8 cellular contexts compared by ENCODE assay signal in the genomic region with DNA sequence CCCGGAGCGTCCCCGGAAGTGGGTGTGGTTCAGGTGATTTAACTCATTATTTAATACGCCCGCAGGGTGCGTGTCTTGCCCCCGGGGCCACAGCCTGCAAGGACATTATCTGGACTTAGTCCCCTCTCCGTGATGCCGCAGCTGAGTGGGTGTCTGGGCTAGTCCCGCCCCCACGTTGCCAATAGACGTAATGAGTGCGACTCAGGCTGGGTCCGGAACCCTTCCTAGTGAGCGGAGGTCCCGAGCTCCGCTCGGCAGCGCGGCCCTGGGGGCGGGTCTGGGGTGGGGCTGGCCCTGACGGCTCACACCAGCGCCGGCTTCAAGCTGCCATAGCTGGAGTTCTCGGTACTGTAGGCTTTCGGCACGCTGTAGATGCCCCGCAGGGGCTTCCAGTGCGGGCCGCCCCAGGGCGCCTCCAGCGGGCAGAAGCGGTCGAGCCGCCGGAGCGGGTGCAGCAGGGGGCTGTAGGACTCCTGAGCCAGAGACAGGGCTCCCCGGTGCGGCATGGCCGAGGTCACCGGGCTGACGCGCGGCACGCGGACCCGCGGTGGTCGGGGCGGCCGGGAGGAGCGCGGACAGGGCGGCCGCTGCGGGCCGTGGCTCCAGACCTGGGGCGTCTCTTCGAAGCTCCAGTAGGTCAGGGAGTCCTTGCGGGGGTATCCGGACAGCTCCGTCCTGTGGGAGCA. TPM values are rescaled to one million over a fixed set of nuclear protein-coding genes. Genes with fewer than 3 reads are reported as not detected.
DNase-seq lines count a peak whose midpoint lies in the region; ATAC-seq, FAIRE-seq and TF ChIP-seq lines count a peak whose summit lies in the region.

No MANE protein-coding gene starts in this region.

- peak overlapping the region; percentile 57; the same call in 1 of the 2 replicates for H3K27ac ChIP-seq in VCaP
- no peak overlapping the region for H3K27ac ChIP-seq in mammary epithelial cell (ENCODE audit: insufficient read depth, low read depth, low read length)
- no peak overlapping the region for H3K27ac ChIP-seq in kidney (ENCODE audit: low read depth in 2 of 2, low read length in 2 of 2)

- H3K27me3 ChIP-seq in mammary epithelial cell (ENCODE audit: insufficient read depth, low read length), result no peaks in the 10 kb centered on the region

- WGBS in mammary epithelial cell (ENCODE audit: low coverage, missing lambda C conversion rate), result 14% methylated on average over 14 of the region's 62 CpGs

- ATAC-seq in GM18520 (IDR thresholded peaks at IDR 0.05; ENCODE audit: unreplicated experiment), result no peak

- CTCF ChIA-PET in GM10248 (lab: Yijun Ruan, JAX), result interaction anchor here (1.1 to 3.6 kb wide), 8 partner anchors 9 to 89 kb away, joined by 3 to 28 read pairs (median 5); a partner anchor contains a TSS
- CTCF ChIA-PET in mammary epithelial cell (lab: Charles Lee; ENCODE audit: low non-redundant PET), result no interaction called here

- POLR2A ChIA-PET in GM10248 (lab: Yijun Ruan, JAX), result interaction anchor here (0.6 kb wide), 1 partner anchor 143 kb away, joined by 6 read pairs; no protein-coding TSS in a partner anchor

- dilution Hi-C loops in mammary epithelial cell (cut with HindIII; ENCODE audit: low sequenced_read_pairs), result no loop called here

- peaks cover 5% of the 10 kb centered on the region for H3K36me3 ChIP-seq in mammary epithelial cell (ENCODE audit: insufficient read depth, low read length)
- no peaks in the 10 kb centered on the region for H3K36me3 ChIP-seq in kidney (ENCODE audit: control insufficient read depth in 1 of 2, insufficient read depth in 2 of 2, low read length in 2 of 2)

- H3K4me3 ChIP-seq in LNCaP clone FGC (ENCODE audit: low read depth, low read length) (peak overlapping the region; percentile 11; the same call in 1 of the 2 replicates), mammary epithelial cell (replicated peaks in 1 of 3; ENCODE audit: insufficient read depth in 1 of 3, low read depth in 2 of 3, low read length in 3 of 3) (no peak overlapping the region), kidney (ENCODE audit: low read length in 2 of 2) (peak overlapping the region in 1 of 2 donors; percentile 46)

- H3K9me3 ChIP-seq in mammary epithelial cell (replicated peaks; ENCODE audit: insufficient read depth, low read length) (no peaks in the 10 kb centered on the region), kidney (ENCODE audit: control insufficient read depth in 1 of 2, low read length in 2 of 2) (no peaks in the 10 kb centered on the region)

- FAIRE-seq in kidney (lab: Jason Lieb, UNC), result no peak

- in situ Hi-C loops in mammary epithelial cell (cut with MboI; ENCODE audit: low sequenced_read_pairs in 2 of 2), result no loop called here

- intact Hi-C loops in mammary epithelial cell (cut with micrococcal nuclease), result no loop called here
- intact Hi-C loops in kidney (cut with DNase I), result no loop called here

- peak; percentile 79 for DNase-seq in GM10248 (ENCODE audit: extremely low spot score)
- no peak for DNase-seq in LNCaP clone FGC (ENCODE audit: low read depth)
- DNase-seq in mammary epithelial cell, result no peak
- DNase-seq in kidney, result no peak
- peak; percentile 62 for DNase-seq in stimulated activated CD4-positive, alpha-beta T cell treated with anti-CD3 and anti-CD28 coated beads, Interleukin-4, amount 100 ng/mL, for 24 hours
- DNase-seq in middle frontal gyrus (ENCODE audit: extremely low spot score, low spot score), result no peak

- H3K4me1 ChIP-seq in mammary epithelial cell (ENCODE audit: insufficient read depth, low read length) (peaks cover 13% of the 10 kb centered on the region), kidney (ENCODE audit: control insufficient read depth in 1 of 2, insufficient read depth in 1 of 2, low read depth in 1 of 2, low read length in 2 of 2) (peaks cover 0 to 6% of the 10 kb centered on the region in 2 donors)

- peak overlapping the region; percentile 74 for H3K4me2 ChIP-seq in mammary epithelial cell (ENCODE audit: insufficient read depth, low read depth, low read length)

- H4K20me1 ChIP-seq in mammary epithelial cell (ENCODE audit: insufficient read depth, low read length), result no peaks in the 10 kb centered on the region

- no peak overlapping the region for H2AFZ ChIP-seq in mammary epithelial cell (ENCODE audit: low read depth, low read length)

- TF ChIP-seq CTCF in GM10248 (IDR thresholded peaks at IDR 0.05; ENCODE audit: control extremely low read depth, extremely low read depth, low read depth, missing control alignments), result peak; percentile 53
- TF ChIP-seq CTCF in LNCaP clone FGC (IDR thresholded peaks at IDR 0.05; ENCODE audit: control insufficient read depth, extremely low read depth, insufficient read depth), result peak; percentile 23
- peak; percentile 74 for TF ChIP-seq CTCF in VCaP (conservative IDR thresholded peaks at IDR 0.05)
- peak; percentile 26 to 42 for TF ChIP-seq CTCF in mammary epithelial cell (conservative IDR thresholded peaks at IDR 0.05 in 1 of 2, IDR thresholded peaks at IDR 0.05 in 1 of 2; ENCODE audit: extremely low read depth in 1 of 2, insufficient read depth in 1 of 2, low read depth in 1 of 2, low read length in 2 of 2)
- peak; percentile 28 for TF ChIP-seq CTCF in kidney (IDR thresholded peaks at IDR 0.05; ENCODE audit: borderline replicate concordance, extremely low read depth, insufficient read depth)

- H3K9ac ChIP-seq in mammary epithelial cell (ENCODE audit: insufficient read depth, low read length) (no peak overlapping the region), kidney (ENCODE audit: low read length in 2 of 2) (no peak overlapping the region)

- BruUV-seq in mammary epithelial cell (replicated peaks; lab: Mats Ljungman, UMichigan), result no TSS peak

- H3K79me2 ChIP-seq in mammary epithelial cell (ENCODE audit: insufficient read depth, low read length), result no peaks in the 10 kb centered on the region

RNA-seq across cellular contexts. Expression of a gene that starts 0.9 kb away (rescaled TPM):
- 1 to 10 TPM in 1 of 2 donors, not detected in 1; 1.7 TPM for total RNA-seq in mammary epithelial cell
- not detected for polyA plus RNA-seq in mammary epithelial cell
- not detected for polyA minus RNA-seq in mammary epithelial cell
- not detected for total RNA-seq in kidney
- polyA plus RNA-seq in kidney (ENCODE audit: insufficient read depth, low read depth, low replicate concordance), result not detected

RNA-seq across cellular contexts. Expression of a gene that starts 6.3 kb away (rescaled TPM):
- total RNA-seq in mammary epithelial cell (not detected), kidney (not detected)
- polyA plus RNA-seq in mammary epithelial cell (not detected), kidney (ENCODE audit: insufficient read depth, low read depth, low replicate concordance) (not detected)
- polyA minus RNA-seq in mammary epithelial cell, result not detected

RNA-seq across cellular contexts. Expression of a gene that starts 13.9 kb away (rescaled TPM):
- total RNA-seq in mammary epithelial cell (not detected), kidney (not detected)
- polyA plus RNA-seq in mammary epithelial cell (not detected), kidney (ENCODE audit: insufficient read depth, low read depth, low replicate concordance) (not detected)
- not detected for polyA minus RNA-seq in mammary epithelial cell

RNA-seq across cellular contexts. Expression of a gene that starts 18.9 kb away (rescaled TPM):
- total RNA-seq in mammary epithelial cell, result not detected
- polyA plus RNA-seq in mammary epithelial cell, result not detected
- polyA minus RNA-seq in mammary epithelial cell, result not detected
- total RNA-seq in kidney, result not detected
- polyA plus RNA-seq in kidney (ENCODE audit: insufficient read depth, low read depth, low replicate concordance), result not detected

RNA-seq across cellular contexts. Expression of a gene that starts 24.1 kb away (rescaled TPM):
- total RNA-seq in mammary epithelial cell, result 100 to 1,000 TPM; 108 to 148 TPM
- 256 TPM for polyA plus RNA-seq in mammary epithelial cell
- polyA minus RNA-seq in mammary epithelial cell, result 120 TPM
- total RNA-seq in kidney, result 57.0 TPM
- polyA plus RNA-seq in kidney (ENCODE audit: insufficient read depth, low read depth, low replicate concordance), result 83.6 TPM

Comparison
In these comparisons a context has a peak if more than half of its experiments do, and no peak if none do; other contexts are left out.
1. DNase-seq: peak in GM10248 (single experiment) and stimulated activated CD4-positive, alpha-beta T cell treated with anti-CD3 and anti-CD28 coated beads, Interleukin-4, amount 100 ng/mL, for 24 hours (single experiment); none in LNCaP clone FGC (single experiment), mammary epithelial cell (single experiment), kidney (single experiment) and middle frontal gyrus (single experiment).
2. CTCF ChIP-seq: peak in every context shown above with its lines; median percentile 74 in VCaP; 53 in GM10248; 34 in mammary epithelial cell; 28 in kidney; 23 in LNCaP clone FGC.